In genomic region chr1:151061012-151061401, GRCh38 we compare ENCODE assay signal across 8 cellular contexts. TPM values are rescaled to one million over a fixed set of nuclear protein-coding genes. Genes with fewer than 3 reads are reported as not detected.
DNase-seq lines count a peak whose midpoint lies in the region; ATAC-seq and TF ChIP-seq lines count a peak whose summit lies in the region.

No MANE protein-coding gene starts in this region.

- peak overlapping the region; percentile 96 for H3K4me3 Mint-ChIP-seq in chondrocyte (ENCODE audit: unreplicated experiment)

- H3K4me1 Mint-ChIP-seq in chondrocyte (ENCODE audit: low read depth): peaks cover 71% of the 10 kb centered on the region

- H3K9me3 Mint-ChIP-seq in chondrocyte (ENCODE audit: low read depth): no peaks in the 10 kb centered on the region

- H3K36me3 Mint-ChIP-seq in chondrocyte (ENCODE audit: low read depth): peaks cover 5% of the 10 kb centered on the region

- peak overlapping the region; percentile 96 for H3K27ac Mint-ChIP-seq in chondrocyte (ENCODE audit: unreplicated experiment)

- DNase-seq in NCI-H187 (lab: John Stamatoyannopoulos, UW) (peak; percentile 29 to 63), NCI-H187 treated with DMSO at 0.1 percent for 48 hours (lab: John Stamatoyannopoulos, UW) (no peak), NCI-H345 (lab: John Stamatoyannopoulos, UW) (peak; percentile 53), chondrocyte (ENCODE audit: low spot score) (no peak), retina (peak; percentile 65), HEK293T (ENCODE audit: extremely low spot score) (no peak)
- DNase-seq in stimulated activated CD8-positive, alpha-beta memory T cell treated with anti-CD3 and anti-CD28 coated beads, Interleukin-4, amount 100 ng/mL, for 48 hours: no peak

- POLR2A ChIA-PET in HEK293T (lab: Yijun Ruan, JAX): interaction anchor here (1.5 to 6.6 kb wide), 5 partner anchors 10 to 129 kb away, joined by 3 to 69 read pairs (median 10); partner anchors contain the start of genes C1orf56, GABPB2, MINDY1 and VPS72

- no peaks in the 10 kb centered on the region for H3K27me3 Mint-ChIP-seq in chondrocyte (ENCODE audit: low read depth)

- no peak for ATAC-seq in HG03108 (IDR thresholded peaks at IDR 0.05; ENCODE audit: unreplicated experiment)

- no peak for TF ChIP-seq CTCF in chondrocyte (IDR thresholded peaks at IDR 0.05)

- CTCF ChIA-PET in HEK293T (lab: Yijun Ruan, JAX): interaction anchor here (0.6 to 0.9 kb wide), 3 partner anchors 37 to 235 kb away, joined by 3 to 4 read pairs (median 3); partner anchors contain the start of gene TNFAIP8L2

TF ChIP-seq in HEK293T, 16 proteins besides CTCF, POLR2A, EP300 and RAD21:
- TF ChIP-seq BHLHE40 (IDR thresholded peaks at IDR 0.05; ENCODE audit: borderline replicate concordance): no peak
- no peak for TF ChIP-seq ELF4 (IDR thresholded peaks at IDR 0.05)
- TF ChIP-seq HDGF (IDR thresholded peaks at IDR 0.05; ENCODE audit: borderline replicate concordance): no peak
- no peak for TF ChIP-seq SUZ12 (IDR thresholded peaks at IDR 0.05)
- TF ChIP-seq TARDBP (IDR thresholded peaks at IDR 0.05): no peak
- TF ChIP-seq ARNT (IDR thresholded peaks at IDR 0.05): no peak
- TF ChIP-seq NFRKB (IDR thresholded peaks at IDR 0.05): no peak
- no peak for TF ChIP-seq FOXM1 (IDR thresholded peaks at IDR 0.05; ENCODE audit: borderline replicate concordance)
- TF ChIP-seq FOXK2 (IDR thresholded peaks at IDR 0.05): no peak
TF ChIP-seq in HEK293T: peak in this region for 0.

RNA-seq across cellular contexts. Expression of gene MLLT11, which starts 0.8 kb away (rescaled TPM):
- total RNA-seq in chondrocyte: 42.8 to 49.9 TPM (median 42.8 TPM) in 3 replicates

RNA-seq across cellular contexts. Expression of gene CDC42SE1, which starts 1.6 kb away (rescaled TPM):
- 60.1 to 76.7 TPM (median 76.6 TPM) in 3 replicates for total RNA-seq in chondrocyte

RNA-seq across cellular contexts. Expression of gene GABPB2, which starts 9.6 kb away (rescaled TPM):
- 7.8 to 11.7 TPM (median 8.2 TPM) in 3 replicates for total RNA-seq in chondrocyte

RNA-seq across cellular contexts. Expression of gene C1orf56, which starts 13.5 kb away (rescaled TPM):
- total RNA-seq in chondrocyte: 2.8 to 5.9 TPM (median 3.1 TPM) in 3 replicates

RNA-seq across cellular contexts. Expression of gene BNIPL, which starts 24.6 kb away (rescaled TPM):
- 0.36 to 0.63 TPM (median 0.62 TPM) in 3 replicates for total RNA-seq in chondrocyte

Comparison
In these comparisons a context has a peak if more than half of its experiments do, and no peak if none do; other contexts are left out.
1. DNase-seq: peak in NCI-H187 (2 of 2), NCI-H345 (single experiment) and retina (single experiment); none in NCI-H187 treated with DMSO at 0.1 percent for 48 hours (single experiment), chondrocyte (single experiment), stimulated activated CD8-positive, alpha-beta memory T cell treated with anti-CD3 and anti-CD28 coated beads, Interleukin-4, amount 100 ng/mL, for 48 hours (single experiment) and HEK293T (single experiment).